21 cellular contexts compared by ENCODE assay signal in genomic region chr1:31326461-31326860, GRCh38. TPM values are rescaled to one million over a fixed set of nuclear protein-coding genes. Genes with fewer than 3 reads are reported as not detected.
"Had no signal": no experiment of that assay in that cellular context is flagged by ENCODE, and none has a peak within 500 bp of the region (broad histone marks: within the 10 kb centered on the region; RNA-seq: fewer than 3 reads in every experiment).

No MANE protein-coding gene starts in this region.

- H3K4me1 ChIP-seq: adrenal gland, prostate gland, testis, upper lobe of right lung had no signal

- H3K36me3 ChIP-seq: adrenal gland, prostate gland had no signal

- DNase-seq: activated CD4-positive, alpha-beta T cell treated with anti-CD3 and anti-CD28 coated beads, Interleukin-2, amount 10 ng/mL, durations not matched to agents 24 days and 14 days; activated CD8-positive, alpha-beta memory T cell treated with anti-CD3 and anti-CD28 coated beads, Interleukin-2, amount 50 U/mL, for 4 hours; activated naive CD4-positive, alpha-beta T cell treated with anti-CD3 and anti-CD28 coated beads, Interleukin-2, amount 10 ng/mL, durations not matched to agents 7 days and 5 days; activated T-cell treated with anti-CD3 and anti-CD28 coated beads, Interleukin-2, amount 50 U/mL, for 4 hours; adrenal gland; dermis blood vessel endothelial cell; effector memory CD8-positive, alpha-beta T cell; foreskin fibroblast; hippocampal formation; left cardiac atrium; midbrain; right cardiac atrium; stimulated activated CD4-positive, alpha-beta T cell treated with anti-CD3 and anti-CD28 coated beads, Interleukin-15, amount 100 ng/mL, for 24 hours; stimulated activated CD4-positive, alpha-beta T cell treated with anti-CD3 and anti-CD28 coated beads, Interleukin-2, amount 100 ng/mL, for 48 hours; T1000; testis; upper lobe of right lung had no signal

- H3K27ac Mint-ChIP-seq: activated CD4-positive, alpha-beta T cell treated with anti-CD3 and anti-CD28 coated beads, Interleukin-2, amount 10 ng/mL, durations not matched to agents 24 days and 14 days; activated naive CD4-positive, alpha-beta T cell treated with anti-CD3 and anti-CD28 coated beads, Interleukin-2, amount 10 ng/mL, durations not matched to agents 7 days and 5 days; effector memory CD8-positive, alpha-beta T cell had no signal

- H3K9me3 ChIP-seq: adrenal gland, prostate gland, testis, upper lobe of right lung had no signal

- H3K27me3 Mint-ChIP-seq: activated CD4-positive, alpha-beta T cell treated with anti-CD3 and anti-CD28 coated beads, Interleukin-2, amount 10 ng/mL, durations not matched to agents 24 days and 14 days; activated naive CD4-positive, alpha-beta T cell treated with anti-CD3 and anti-CD28 coated beads, Interleukin-2, amount 10 ng/mL, durations not matched to agents 7 days and 5 days; effector memory CD8-positive, alpha-beta T cell had no signal

- ATAC-seq: activated T-cell treated with anti-CD3 and anti-CD28 coated beads, Interleukin-2, amount 50 U/mL, for 4 hours; effector memory CD8-positive, alpha-beta T cell; upper lobe of right lung had no signal

- H3K27me3 ChIP-seq: adrenal gland, testis, upper lobe of right lung had no signal

- H3K4me3 ChIP-seq: adrenal gland, prostate gland, skin epidermis, testis, upper lobe of right lung had no signal

- H3K27ac ChIP-seq: adrenal gland, prostate gland, skin epidermis, testis, upper lobe of right lung had no signal

- H3K4me1 Mint-ChIP-seq: activated CD4-positive, alpha-beta T cell treated with anti-CD3 and anti-CD28 coated beads, Interleukin-2, amount 10 ng/mL, durations not matched to agents 24 days and 14 days; activated naive CD4-positive, alpha-beta T cell treated with anti-CD3 and anti-CD28 coated beads, Interleukin-2, amount 10 ng/mL, durations not matched to agents 7 days and 5 days had no signal

- H3K9me3 Mint-ChIP-seq: activated CD4-positive, alpha-beta T cell treated with anti-CD3 and anti-CD28 coated beads, Interleukin-2, amount 10 ng/mL, durations not matched to agents 24 days and 14 days; activated naive CD4-positive, alpha-beta T cell treated with anti-CD3 and anti-CD28 coated beads, Interleukin-2, amount 10 ng/mL, durations not matched to agents 7 days and 5 days; activated T-cell treated with anti-CD3 and anti-CD28 coated beads, Interleukin-2, amount 50 U/mL, for 4 hours; effector memory CD8-positive, alpha-beta T cell; neural crest cell had no signal

- H3K4me3 Mint-ChIP-seq: activated CD4-positive, alpha-beta T cell treated with anti-CD3 and anti-CD28 coated beads, Interleukin-2, amount 10 ng/mL, durations not matched to agents 24 days and 14 days; activated naive CD4-positive, alpha-beta T cell treated with anti-CD3 and anti-CD28 coated beads, Interleukin-2, amount 10 ng/mL, durations not matched to agents 7 days and 5 days; activated T-cell treated with anti-CD3 and anti-CD28 coated beads, Interleukin-2, amount 50 U/mL, for 4 hours; effector memory CD8-positive, alpha-beta T cell; neural crest cell had no signal

RNA-seq across cellular contexts. Expression of gene FABP3, which starts 46.4 kb away (rescaled TPM):
- total RNA-seq: activated CD4-positive, alpha-beta T cell treated with anti-CD3 and anti-CD28 coated beads, Interleukin-2, amount 10 ng/mL, durations not matched to agents 24 days and 14 days; activated T-cell treated with anti-CD3 and anti-CD28 coated beads, Interleukin-2, amount 50 U/mL, for 4 hours; T-helper 1 cell treated with Interleukin-12 subunit alpha and Interleukin-12 subunit beta and Interleukin-4 antibody, amounts not matched to agents 30 ng/mL and 1 ng/mL, for 36 hours had no signal
